In genomic region chr21:25456672-25457071, GRCh38 we compare ENCODE assay signal across 8 cellular contexts.
DNase-seq lines count a peak whose midpoint lies in the region; ATAC-seq and TF ChIP-seq lines count a peak whose summit lies in the region.

No MANE protein-coding gene starts in this region.

- DNase-seq in mammary epithelial cell (peak; percentile 6), breast epithelium (ENCODE audit: low spot score in 2 of 2) (no peak), D341Med (ENCODE audit: low spot score) (no peak), RWPE1 (ENCODE audit: low spot score) (no peak), NCI-H1436 (lab: John Stamatoyannopoulos, UW) (no peak), medulla oblongata (ENCODE audit: extremely low spot score) (no peak)
- peak; percentile 11 for DNase-seq in central memory CD4-positive, alpha-beta T cell

- CTCF ChIA-PET in mammary epithelial cell (lab: Charles Lee; ENCODE audit: low non-redundant PET) (no interaction called here), RWPE1 (lab: Yijun Ruan, JAX) (no interaction called here)

- no peaks in the 10 kb centered on the region for H4K20me1 ChIP-seq in mammary epithelial cell (ENCODE audit: insufficient read depth, low read length)

- no peak overlapping the region for H3K9ac ChIP-seq in mammary epithelial cell (ENCODE audit: insufficient read depth, low read length)

- POLR2A ChIA-PET in RWPE1 (lab: Yijun Ruan, JAX; ENCODE audit: low non-redundant PET), result no interaction called here

- dilution Hi-C loops in mammary epithelial cell (cut with HindIII; ENCODE audit: low sequenced_read_pairs), result no loop called here

- H3K36me3 ChIP-seq in mammary epithelial cell (ENCODE audit: insufficient read depth, low read length), result no peaks in the 10 kb centered on the region
- H3K36me3 ChIP-seq in breast epithelium, result no peaks in the 10 kb centered on the region

- in situ Hi-C loops in mammary epithelial cell (cut with MboI; ENCODE audit: low sequenced_read_pairs in 2 of 2), result no loop called here

- no TSS peak for BruUV-seq in mammary epithelial cell (replicated peaks; lab: Mats Ljungman, UMichigan)

- TF ChIP-seq CTCF in mammary epithelial cell (conservative IDR thresholded peaks at IDR 0.05 in 1 of 2, IDR thresholded peaks at IDR 0.05 in 1 of 2; ENCODE audit: extremely low read depth in 1 of 2, insufficient read depth in 1 of 2, low read depth in 1 of 2, low read length in 2 of 2) (no peak), breast epithelium (IDR thresholded peaks at IDR 0.05) (no peak), RWPE1 (conservative IDR thresholded peaks at IDR 0.05; ENCODE audit: low read depth) (no peak)

- WGBS in mammary epithelial cell (ENCODE audit: low coverage, missing lambda C conversion rate), result 52% methylated on average over 3 of the region's 3 CpGs

- H3K4me2 ChIP-seq in mammary epithelial cell (ENCODE audit: insufficient read depth, low read depth, low read length), result no peak overlapping the region

- peak; percentile 51 for ATAC-seq in HG03460 (IDR thresholded peaks at IDR 0.05; ENCODE audit: unreplicated experiment)

- H3K27me3 ChIP-seq in mammary epithelial cell (ENCODE audit: insufficient read depth, low read length) (no peaks in the 10 kb centered on the region), breast epithelium (no peaks in the 10 kb centered on the region)

- intact Hi-C loops in mammary epithelial cell (cut with micrococcal nuclease) (no loop called here), breast epithelium (cut with DNase I; ENCODE audit: low total_unique reads) (no loop called here)

- H3K4me3 ChIP-seq in mammary epithelial cell (replicated peaks in 1 of 3; ENCODE audit: insufficient read depth in 1 of 3, low read depth in 2 of 3, low read length in 3 of 3) (no peak overlapping the region), breast epithelium (no peak overlapping the region)

- H3K79me2 ChIP-seq in mammary epithelial cell (ENCODE audit: insufficient read depth, low read length), result no peaks in the 10 kb centered on the region

- no peaks in the 10 kb centered on the region for H3K4me1 ChIP-seq in mammary epithelial cell (ENCODE audit: insufficient read depth, low read length)
- H3K4me1 ChIP-seq in breast epithelium, result no peaks in the 10 kb centered on the region

- TF ChIP-seq POLR2A in breast epithelium (IDR thresholded peaks at IDR 0.05), result no peak

- H3K9me3 ChIP-seq in mammary epithelial cell (replicated peaks; ENCODE audit: insufficient read depth, low read length) (peaks cover 6% of the 10 kb centered on the region), breast epithelium (no peaks in the 10 kb centered on the region)

- H2AFZ ChIP-seq in mammary epithelial cell (ENCODE audit: low read depth, low read length), result no peak overlapping the region

- H3K27ac ChIP-seq in mammary epithelial cell (ENCODE audit: insufficient read depth, low read depth, low read length) (no peak overlapping the region), breast epithelium (no peak overlapping the region), RWPE1 (no peak overlapping the region)

Comparison
In these comparisons a context has a peak if more than half of its experiments do, and no peak if none do; other contexts are left out.
1. DNase-seq: peak in mammary epithelial cell (single experiment) and central memory CD4-positive, alpha-beta T cell (single experiment); none in breast epithelium (0 of 2), D341Med (single experiment), RWPE1 (single experiment), NCI-H1436 (single experiment) and medulla oblongata (single experiment).